In the genomic region with DNA sequence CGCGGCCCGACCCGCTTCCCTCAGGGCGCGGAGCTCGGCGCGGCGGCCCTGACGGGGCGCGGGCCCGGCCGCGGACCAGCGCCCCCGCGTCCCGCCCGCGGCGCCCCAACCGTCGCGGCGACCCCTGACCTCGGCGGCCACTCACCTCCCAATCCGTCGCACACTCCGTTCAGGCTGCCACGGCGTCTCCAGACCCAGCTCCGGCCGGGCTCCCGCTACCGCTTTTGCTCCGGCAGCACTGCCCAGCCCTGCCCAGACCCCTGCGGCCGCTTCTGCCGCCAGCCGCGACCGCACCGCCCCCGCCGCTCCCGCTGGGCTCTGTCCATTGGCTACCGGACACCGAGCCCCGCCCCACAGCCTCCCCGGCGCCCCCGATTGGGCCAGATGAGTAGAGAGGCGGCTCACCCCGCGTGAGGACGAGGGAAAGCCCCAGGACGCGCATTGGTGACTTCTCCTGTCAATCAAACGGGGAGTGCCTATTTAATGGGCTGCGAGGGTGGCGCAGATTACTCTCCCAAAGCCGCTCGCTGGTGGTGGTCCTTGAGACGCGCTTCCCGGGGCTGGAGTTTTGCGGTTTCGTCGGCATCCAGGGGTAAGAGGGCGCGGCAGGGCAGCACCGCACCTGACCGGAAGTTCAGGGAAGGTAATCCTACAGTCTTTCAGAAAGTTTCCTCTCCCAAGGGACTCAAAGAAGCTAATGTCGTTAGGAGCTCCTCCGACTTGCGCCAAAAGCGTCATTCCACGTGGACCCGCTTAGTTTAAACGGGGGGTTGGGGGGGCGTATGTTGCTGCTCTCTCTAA, we compare ENCODE assay signal across 1 cellular context.
TF ChIP-seq lines count a peak whose summit lies in the region.

A gene with protein sequence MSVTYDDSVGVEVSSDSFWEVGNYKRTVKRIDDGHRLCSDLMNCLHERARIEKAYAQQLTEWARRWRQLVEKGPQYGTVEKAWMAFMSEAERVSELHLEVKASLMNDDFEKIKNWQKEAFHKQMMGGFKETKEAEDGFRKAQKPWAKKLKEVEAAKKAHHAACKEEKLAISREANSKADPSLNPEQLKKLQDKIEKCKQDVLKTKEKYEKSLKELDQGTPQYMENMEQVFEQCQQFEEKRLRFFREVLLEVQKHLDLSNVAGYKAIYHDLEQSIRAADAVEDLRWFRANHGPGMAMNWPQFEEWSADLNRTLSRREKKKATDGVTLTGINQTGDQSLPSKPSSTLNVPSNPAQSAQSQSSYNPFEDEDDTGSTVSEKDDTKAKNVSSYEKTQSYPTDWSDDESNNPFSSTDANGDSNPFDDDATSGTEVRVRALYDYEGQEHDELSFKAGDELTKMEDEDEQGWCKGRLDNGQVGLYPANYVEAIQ (minus strand): TSS at position 274 of the 801 bp plus-strand sequence. CDS start 103,069 bp downstream, outside the sequence.

TF ChIP-seq in HEK293, 187 proteins besides CTCF, POLR2A, EP300 and RAD21 (continued from another document and continues in another):
- TF ChIP-seq, protein P1, sequence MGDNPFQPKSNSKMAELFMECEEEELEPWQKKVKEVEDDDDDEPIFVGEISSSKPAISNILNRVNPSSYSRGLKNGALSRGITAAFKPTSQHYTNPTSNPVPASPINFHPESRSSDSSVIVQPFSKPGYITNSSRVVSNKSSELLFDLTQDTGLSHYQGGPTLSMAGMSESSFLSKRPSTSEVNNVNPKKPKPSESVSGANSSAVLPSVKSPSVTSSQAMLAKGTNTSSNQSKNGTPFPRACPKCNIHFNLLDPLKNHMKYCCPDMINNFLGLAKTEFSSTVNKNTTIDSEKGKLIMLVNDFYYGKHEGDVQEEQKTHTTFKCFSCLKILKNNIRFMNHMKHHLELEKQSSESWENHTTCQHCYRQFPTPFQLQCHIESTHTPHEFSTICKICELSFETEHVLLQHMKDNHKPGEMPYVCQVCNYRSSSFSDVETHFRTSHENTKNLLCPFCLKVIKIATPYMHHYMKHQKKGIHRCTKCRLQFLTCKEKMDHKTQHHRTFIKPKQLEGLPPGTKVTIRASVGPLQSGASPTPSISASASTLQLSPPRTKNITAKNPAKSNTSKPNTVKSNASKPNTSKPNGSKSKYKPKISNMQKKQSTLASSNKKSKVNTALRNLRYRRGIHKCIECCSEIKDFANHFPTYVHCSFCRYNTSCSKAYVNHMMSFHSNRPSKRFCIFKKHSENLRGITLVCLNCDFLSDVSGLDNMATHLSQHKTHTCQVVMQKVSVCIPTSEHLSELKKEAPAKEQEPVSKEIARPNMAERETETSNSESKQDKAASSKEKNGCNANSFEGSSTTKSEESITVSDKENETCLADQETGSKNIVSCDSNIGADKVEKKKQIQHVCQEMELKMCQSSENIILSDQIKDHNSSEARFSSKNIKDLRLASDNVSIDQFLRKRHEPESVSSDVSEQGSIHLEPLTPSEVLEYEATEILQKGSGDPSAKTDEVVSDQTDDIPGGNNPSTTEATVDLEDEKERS (tag by site-specific recombination; IDR thresholded peaks at IDR 0.05) = no peak
- no peak for TF ChIP-seq ZNF146 (tag by site-specific recombination; IDR thresholded peaks at IDR 0.05)
- no peak for TF ChIP-seq ZNF701 (tag by site-specific recombination; IDR thresholded peaks at IDR 0.05)
- no peak for TF ChIP-seq PRDM1 (tag by site-specific recombination; IDR thresholded peaks at IDR 0.05)
- 0 out of 2 replicates have a peak, but pooled peaks have one; percentile 53 for TF ChIP-seq ZBTB7A (tag by site-specific recombination; IDR thresholded peaks at IDR 0.05; ENCODE audit: low read depth)
- no peak for TF ChIP-seq HOXA7 (CRISPR knock-in tag; IDR thresholded peaks at IDR 0.05; ENCODE audit: borderline replicate concordance)
- TF ChIP-seq ZNF707 (tag by site-specific recombination; IDR thresholded peaks at IDR 0.05) = no peak
- no peak for TF ChIP-seq ZNF354C (tag by site-specific recombination; IDR thresholded peaks at IDR 0.05; ENCODE audit: borderline replicate concordance, low read depth)
- TF ChIP-seq ZNF302 (tag by site-specific recombination; IDR thresholded peaks at IDR 0.05; ENCODE audit: low read depth) = no peak
- TF ChIP-seq ZNF138 (tag by site-specific recombination; IDR thresholded peaks at IDR 0.05; ENCODE audit: borderline replicate concordance) = no peak
- no peak for TF ChIP-seq HOXD13 (CRISPR knock-in tag; IDR thresholded peaks at IDR 0.05; ENCODE audit: borderline replicate concordance)
- no peak for TF ChIP-seq ZNF521 (tag by site-specific recombination; IDR thresholded peaks at IDR 0.05)
- TF ChIP-seq ZNF423 (tag by site-specific recombination; IDR thresholded peaks at IDR 0.05) = no peak; the same call in 1 of the 2 replicates
- no peak for TF ChIP-seq ZNF404 (tag by site-specific recombination; IDR thresholded peaks at IDR 0.05)
- peak; percentile 78 for TF ChIP-seq ZIC2 (tag by site-specific recombination; IDR thresholded peaks at IDR 0.05)
- TF ChIP-seq SCRT2 (tag by site-specific recombination; IDR thresholded peaks at IDR 0.05) = no peak
- 0 out of 2 replicates have a peak, but pooled peaks have one; percentile 21 for TF ChIP-seq ZNF324 (tag by site-specific recombination; IDR thresholded peaks at IDR 0.05)
- 0 out of 2 replicates have a peak, but pooled peaks have one; percentile 9 for TF ChIP-seq IKZF3 (tag by site-specific recombination; IDR thresholded peaks at IDR 0.05)
- TF ChIP-seq ZNF341 (tag by site-specific recombination; IDR thresholded peaks at IDR 0.05; ENCODE audit: low read depth) = no peak
- TF ChIP-seq, protein P2, sequence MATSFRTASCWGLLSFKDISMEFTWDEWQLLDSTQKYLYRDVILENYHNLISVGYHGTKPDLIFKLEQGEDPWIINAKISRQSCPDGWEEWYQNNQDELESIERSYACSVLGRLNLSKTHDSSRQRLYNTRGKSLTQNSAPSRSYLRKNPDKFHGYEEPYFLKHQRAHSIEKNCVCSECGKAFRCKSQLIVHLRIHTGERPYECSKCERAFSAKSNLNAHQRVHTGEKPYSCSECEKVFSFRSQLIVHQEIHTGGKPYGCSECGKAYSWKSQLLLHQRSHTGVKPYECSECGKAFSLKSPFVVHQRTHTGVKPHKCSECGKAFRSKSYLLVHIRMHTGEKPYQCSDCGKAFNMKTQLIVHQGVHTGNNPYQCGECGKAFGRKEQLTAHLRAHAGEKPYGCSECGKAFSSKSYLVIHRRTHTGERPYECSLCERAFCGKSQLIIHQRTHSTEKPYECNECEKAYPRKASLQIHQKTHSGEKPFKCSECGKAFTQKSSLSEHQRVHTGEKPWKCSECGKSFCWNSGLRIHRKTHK (tag by site-specific recombination; IDR thresholded peaks at IDR 0.05) = no peak
- TF ChIP-seq ZNF544 (tag by site-specific recombination; IDR thresholded peaks at IDR 0.05) = no peak
- TF ChIP-seq, protein P3, sequence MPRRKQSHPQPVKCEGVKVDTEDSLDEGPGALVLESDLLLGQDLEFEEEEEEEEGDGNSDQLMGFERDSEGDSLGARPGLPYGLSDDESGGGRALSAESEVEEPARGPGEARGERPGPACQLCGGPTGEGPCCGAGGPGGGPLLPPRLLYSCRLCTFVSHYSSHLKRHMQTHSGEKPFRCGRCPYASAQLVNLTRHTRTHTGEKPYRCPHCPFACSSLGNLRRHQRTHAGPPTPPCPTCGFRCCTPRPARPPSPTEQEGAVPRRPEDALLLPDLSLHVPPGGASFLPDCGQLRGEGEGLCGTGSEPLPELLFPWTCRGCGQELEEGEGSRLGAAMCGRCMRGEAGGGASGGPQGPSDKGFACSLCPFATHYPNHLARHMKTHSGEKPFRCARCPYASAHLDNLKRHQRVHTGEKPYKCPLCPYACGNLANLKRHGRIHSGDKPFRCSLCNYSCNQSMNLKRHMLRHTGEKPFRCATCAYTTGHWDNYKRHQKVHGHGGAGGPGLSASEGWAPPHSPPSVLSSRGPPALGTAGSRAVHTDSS (tag by site-specific recombination; IDR thresholded peaks at IDR 0.05) = no peak
- TF ChIP-seq KLF1 (tag by site-specific recombination; IDR thresholded peaks at IDR 0.05) = 0 out of 2 replicates have a peak, but pooled peaks have one; percentile 31
- TF ChIP-seq, protein P4, sequence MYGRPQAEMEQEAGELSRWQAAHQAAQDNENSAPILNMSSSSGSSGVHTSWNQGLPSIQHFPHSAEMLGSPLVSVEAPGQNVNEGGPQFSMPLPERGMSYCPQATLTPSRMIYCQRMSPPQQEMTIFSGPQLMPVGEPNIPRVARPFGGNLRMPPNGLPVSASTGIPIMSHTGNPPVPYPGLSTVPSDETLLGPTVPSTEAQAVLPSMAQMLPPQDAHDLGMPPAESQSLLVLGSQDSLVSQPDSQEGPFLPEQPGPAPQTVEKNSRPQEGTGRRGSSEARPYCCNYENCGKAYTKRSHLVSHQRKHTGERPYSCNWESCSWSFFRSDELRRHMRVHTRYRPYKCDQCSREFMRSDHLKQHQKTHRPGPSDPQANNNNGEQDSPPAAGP (tag by site-specific recombination; IDR thresholded peaks at IDR 0.05) = peak; percentile 79
- no peak for TF ChIP-seq GFI1B (tag by site-specific recombination; IDR thresholded peaks at IDR 0.05)
- no peak for TF ChIP-seq ZNF311 (tag by site-specific recombination; IDR thresholded peaks at IDR 0.05; ENCODE audit: borderline replicate concordance)
- TF ChIP-seq, protein P5, sequence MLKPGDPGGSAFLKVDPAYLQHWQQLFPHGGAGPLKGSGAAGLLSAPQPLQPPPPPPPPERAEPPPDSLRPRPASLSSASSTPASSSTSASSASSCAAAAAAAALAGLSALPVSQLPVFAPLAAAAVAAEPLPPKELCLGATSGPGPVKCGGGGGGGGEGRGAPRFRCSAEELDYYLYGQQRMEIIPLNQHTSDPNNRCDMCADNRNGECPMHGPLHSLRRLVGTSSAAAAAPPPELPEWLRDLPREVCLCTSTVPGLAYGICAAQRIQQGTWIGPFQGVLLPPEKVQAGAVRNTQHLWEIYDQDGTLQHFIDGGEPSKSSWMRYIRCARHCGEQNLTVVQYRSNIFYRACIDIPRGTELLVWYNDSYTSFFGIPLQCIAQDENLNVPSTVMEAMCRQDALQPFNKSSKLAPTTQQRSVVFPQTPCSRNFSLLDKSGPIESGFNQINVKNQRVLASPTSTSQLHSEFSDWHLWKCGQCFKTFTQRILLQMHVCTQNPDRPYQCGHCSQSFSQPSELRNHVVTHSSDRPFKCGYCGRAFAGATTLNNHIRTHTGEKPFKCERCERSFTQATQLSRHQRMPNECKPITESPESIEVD (tag by site-specific recombination; IDR thresholded peaks at IDR 0.05) = no peak
- no peak for TF ChIP-seq WT1 (tag by site-specific recombination; IDR thresholded peaks at IDR 0.05)
- TF ChIP-seq ZNF114 (tag by site-specific recombination; IDR thresholded peaks at IDR 0.05) = no peak
- TF ChIP-seq, protein P6, sequence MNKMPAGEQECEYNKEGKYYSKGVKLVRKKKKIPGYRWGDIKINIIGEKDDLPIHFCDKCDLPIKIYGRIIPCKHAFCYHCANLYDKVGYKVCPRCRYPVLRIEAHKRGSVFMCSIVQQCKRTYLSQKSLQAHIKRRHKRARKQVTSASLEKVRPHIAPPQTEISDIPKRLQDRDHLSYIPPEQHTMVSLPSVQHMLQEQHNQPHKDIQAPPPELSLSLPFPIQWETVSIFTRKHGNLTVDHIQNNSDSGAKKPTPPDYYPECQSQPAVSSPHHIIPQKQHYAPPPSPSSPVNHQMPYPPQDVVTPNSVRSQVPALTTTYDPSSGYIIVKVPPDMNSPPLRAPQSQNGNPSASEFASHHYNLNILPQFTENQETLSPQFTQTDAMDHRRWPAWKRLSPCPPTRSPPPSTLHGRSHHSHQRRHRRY (tag by site-specific recombination; IDR thresholded peaks at IDR 0.05) = no peak
- TF ChIP-seq ZNF791 (tag by site-specific recombination; IDR thresholded peaks at IDR 0.05) = no peak
- TF ChIP-seq ZNF202 (tag by site-specific recombination; IDR thresholded peaks at IDR 0.05; ENCODE audit: borderline replicate concordance) = no peak
- no peak for TF ChIP-seq ZNF23 (tag by site-specific recombination; IDR thresholded peaks at IDR 0.05; ENCODE audit: borderline replicate concordance)
- TF ChIP-seq ZNF610 (tag by site-specific recombination; IDR thresholded peaks at IDR 0.05; ENCODE audit: borderline replicate concordance) = peak; percentile 67; the same call in 1 of the 2 replicates
- TF ChIP-seq KLF8 (tag by site-specific recombination; IDR thresholded peaks at IDR 0.05) = peak; percentile 69; the same call in 1 of the 2 replicates
- 0 out of 2 replicates have a peak, but pooled peaks have one; percentile 13 for TF ChIP-seq ZNF366 (tag by site-specific recombination; conservative IDR thresholded peaks at IDR 0.05)
- TF ChIP-seq ZNF747 (tag by site-specific recombination; IDR thresholded peaks at IDR 0.05) = no peak
- TF ChIP-seq SP7 (tag by site-specific recombination; IDR thresholded peaks at IDR 0.05) = peak; percentile 51; the same call in 1 of the 2 replicates
- TF ChIP-seq ZBTB8A (tag by site-specific recombination; IDR thresholded peaks at IDR 0.05) = no peak
- peak; percentile 51; the same call in 1 of the 2 replicates for TF ChIP-seq ZFP37 (tag by site-specific recombination; IDR thresholded peaks at IDR 0.05)
- TF ChIP-seq ZNF792 (tag by site-specific recombination; IDR thresholded peaks at IDR 0.05) = no peak
- TF ChIP-seq SP3 (tag by site-specific recombination; IDR thresholded peaks at IDR 0.05) = peak; percentile 83
- TF ChIP-seq ZFHX2 (tag by site-specific recombination; conservative IDR thresholded peaks at IDR 0.05) = peak; percentile 64
- no peak for TF ChIP-seq ZNF266 (tag by site-specific recombination; IDR thresholded peaks at IDR 0.05; ENCODE audit: low read depth)
- TF ChIP-seq, protein P7, sequence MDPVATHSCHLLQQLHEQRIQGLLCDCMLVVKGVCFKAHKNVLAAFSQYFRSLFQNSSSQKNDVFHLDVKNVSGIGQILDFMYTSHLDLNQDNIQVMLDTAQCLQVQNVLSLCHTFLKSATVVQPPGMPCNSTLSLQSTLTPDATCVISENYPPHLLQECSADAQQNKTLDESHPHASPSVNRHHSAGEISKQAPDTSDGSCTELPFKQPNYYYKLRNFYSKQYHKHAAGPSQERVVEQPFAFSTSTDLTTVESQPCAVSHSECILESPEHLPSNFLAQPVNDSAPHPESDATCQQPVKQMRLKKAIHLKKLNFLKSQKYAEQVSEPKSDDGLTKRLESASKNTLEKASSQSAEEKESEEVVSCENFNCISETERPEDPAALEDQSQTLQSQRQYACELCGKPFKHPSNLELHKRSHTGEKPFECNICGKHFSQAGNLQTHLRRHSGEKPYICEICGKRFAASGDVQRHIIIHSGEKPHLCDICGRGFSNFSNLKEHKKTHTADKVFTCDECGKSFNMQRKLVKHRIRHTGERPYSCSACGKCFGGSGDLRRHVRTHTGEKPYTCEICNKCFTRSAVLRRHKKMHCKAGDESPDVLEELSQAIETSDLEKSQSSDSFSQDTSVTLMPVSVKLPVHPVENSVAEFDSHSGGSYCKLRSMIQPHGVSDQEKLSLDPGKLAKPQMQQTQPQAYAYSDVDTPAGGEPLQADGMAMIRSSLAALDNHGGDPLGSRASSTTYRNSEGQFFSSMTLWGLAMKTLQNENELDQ (tag by site-specific recombination; IDR thresholded peaks at IDR 0.05; ENCODE audit: low read depth) = no peak
- no peak for TF ChIP-seq ZNF529 (tag by site-specific recombination; IDR thresholded peaks at IDR 0.05; ENCODE audit: insufficient replicate concordance)
- TF ChIP-seq ZNF561 (tag by site-specific recombination; IDR thresholded peaks at IDR 0.05; ENCODE audit: borderline replicate concordance) = no peak
